In the genomic region with DNA sequence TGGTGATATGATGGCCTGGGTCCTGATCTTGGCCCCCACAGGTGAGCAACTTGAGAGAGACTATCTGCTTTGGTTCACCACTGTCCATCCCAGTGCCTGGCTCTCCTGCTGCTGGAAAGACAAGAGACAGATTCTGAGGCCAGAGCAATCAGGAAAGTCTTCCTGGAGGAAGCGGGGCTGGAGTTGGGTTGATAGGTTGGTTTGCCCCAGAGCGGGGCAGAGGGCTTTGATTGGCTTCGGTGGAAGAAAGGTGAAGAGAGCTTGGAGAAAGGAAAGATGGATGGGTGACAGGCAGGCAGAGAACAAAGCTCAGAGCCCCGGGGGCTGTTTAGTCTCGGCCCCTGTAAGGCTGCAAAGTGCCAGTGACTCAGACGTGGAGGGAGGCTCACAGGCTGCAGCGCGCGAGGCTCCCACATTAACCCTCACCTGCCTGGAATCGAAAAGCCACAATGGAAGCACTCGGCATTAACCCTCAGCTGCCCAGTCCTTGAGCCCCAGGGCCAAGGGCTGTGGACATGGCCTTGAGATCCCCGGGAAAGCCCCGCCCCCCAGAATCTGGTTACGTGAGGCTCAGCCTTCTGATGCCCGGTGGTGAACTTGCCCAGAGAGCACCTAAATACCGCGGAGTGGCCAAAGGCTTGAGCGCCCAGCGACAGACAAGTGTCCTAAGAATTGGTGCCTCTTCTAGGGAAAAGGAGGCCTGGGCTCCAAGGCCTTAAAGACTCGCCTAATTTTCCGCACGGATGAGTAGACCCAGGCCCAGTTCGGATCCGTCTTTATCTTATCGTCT, we compare ENCODE assay signal across 8 cellular contexts. TPM values are rescaled to one million over a fixed set of nuclear protein-coding genes. Genes with fewer than 3 reads are reported as not detected.
DNase-seq lines count a peak whose midpoint lies in the region; ATAC-seq and TF ChIP-seq lines count a peak whose summit lies in the region.

No MANE protein-coding gene starts in this region.

- H2AK5ac ChIP-seq in mesenchymal stem cell (ENCODE audit: low read length, severe bottlenecking): no peak overlapping the region

- WGBS in mesenchymal stem cell: 4% methylated on average over 25 of the region's 25 CpGs
- WGBS in urinary bladder: 13% methylated on average over 25 of the region's 25 CpGs

- no peak overlapping the region for H2AFZ ChIP-seq in mesenchymal stem cell (ENCODE audit: low read depth, low read length)

- H3K18ac ChIP-seq in mesenchymal stem cell (ENCODE audit: low read depth in 1 of 2, low read length in 2 of 2): no peak overlapping the region

- no peak for ATAC-seq in HG03108 (IDR thresholded peaks at IDR 0.05; ENCODE audit: unreplicated experiment)
- ATAC-seq in HG02938 (IDR thresholded peaks at IDR 0.05; ENCODE audit: unreplicated experiment): no peak
- ATAC-seq in HG03460 (IDR thresholded peaks at IDR 0.05; ENCODE audit: unreplicated experiment): no peak

- no peak overlapping the region for H2BK12ac ChIP-seq in mesenchymal stem cell (ENCODE audit: low read length in 2 of 2)

- H3K36me3 ChIP-seq in mesenchymal stem cell (ENCODE audit: control insufficient read depth in 1 of 2, insufficient read depth in 2 of 2, low read depth in 1 of 2, low read length in 2 of 2): no peaks in the 10 kb centered on the region
- H3K36me3 ChIP-seq in urinary bladder (ENCODE audit: insufficient read depth): no peaks in the 10 kb centered on the region

- H2BK5ac ChIP-seq in mesenchymal stem cell (ENCODE audit: low read depth, low read length, poor library complexity, severe bottlenecking): no peak overlapping the region

- H3K27me3 ChIP-seq in mesenchymal stem cell (ENCODE audit: control insufficient read depth in 1 of 2, insufficient read depth in 1 of 2, low read length in 2 of 2): peaks cover 0 to 6% of the 10 kb centered on the region in 2 experiments

- H3K4me1 ChIP-seq in mesenchymal stem cell (ENCODE audit: control insufficient read depth, insufficient read depth, low read depth, low read length) (peaks cover 16% of the 10 kb centered on the region), urinary bladder (ENCODE audit: insufficient read depth) (no peaks in the 10 kb centered on the region)

- H3K4ac ChIP-seq in mesenchymal stem cell (ENCODE audit: low read depth in 1 of 2, low read length in 2 of 2): no peak overlapping the region

- DNase-seq in ELR (ENCODE audit: low read depth): peak; percentile 85
- DNase-seq in NCI-H345 treated with DMSO at 0.1 percent for 48 hours (lab: John Stamatoyannopoulos, UW; ENCODE audit: unreplicated experiment): peak; percentile 31
- peak; percentile 79 for DNase-seq in coronary artery (ENCODE audit: low spot score)
- DNase-seq in mesenchymal stem cell: peak; percentile 78

- peak overlapping the region; percentile 80 to 92 for H3K27ac ChIP-seq in coronary artery
- no peak overlapping the region for H3K27ac ChIP-seq in mesenchymal stem cell (ENCODE audit: low read length, poor library complexity, severe bottlenecking)
- no peak overlapping the region for H3K27ac ChIP-seq in urinary bladder (ENCODE audit: low read depth)

- no peak overlapping the region for H4K91ac ChIP-seq in mesenchymal stem cell (ENCODE audit: low read length)

- H3K4me3 ChIP-seq in coronary artery (peak overlapping the region; percentile 94), mesenchymal stem cell (ENCODE audit: insufficient read depth in 1 of 2, low read depth in 1 of 2, low read length in 2 of 2) (peak overlapping the region; percentile 27 to 76), urinary bladder (ENCODE audit: low read depth, low read length) (peak overlapping the region; percentile 91)

- no peak for TF ChIP-seq CTCF in coronary artery (IDR thresholded peaks at IDR 0.05)

- H2BK120ac ChIP-seq in mesenchymal stem cell (ENCODE audit: low read depth, low read length): no peak overlapping the region

- H4K8ac ChIP-seq in mesenchymal stem cell (ENCODE audit: low read length): peak overlapping the region; percentile 19

- H3K4me2 ChIP-seq in mesenchymal stem cell (ENCODE audit: low read length, poor library complexity, severe bottlenecking): peak overlapping the region; percentile 88

- H3K9ac ChIP-seq in mesenchymal stem cell (ENCODE audit: low read length): peak overlapping the region; percentile 71

- no peak overlapping the region for H3K23ac ChIP-seq in mesenchymal stem cell (ENCODE audit: low read length in 2 of 2)

- no peak overlapping the region for H3K14ac ChIP-seq in mesenchymal stem cell (ENCODE audit: low read length in 2 of 2)

- no peak overlapping the region for H2BK15ac ChIP-seq in mesenchymal stem cell (ENCODE audit: low read depth, poor library complexity, severe bottlenecking)

- H3K79me1 ChIP-seq in mesenchymal stem cell (replicated peaks; ENCODE audit: low read length, poor library complexity, severe bottlenecking): peaks cover 18% of the 10 kb centered on the region

- no peaks in the 10 kb centered on the region for H3K9me3 ChIP-seq in mesenchymal stem cell (ENCODE audit: control insufficient read depth, low read length)

RNA-seq across cellular contexts. Expression of gene CPNE2, which starts 1.0 kb away (rescaled TPM):
- polyA plus RNA-seq in mesenchymal stem cell (2013, experiment 1 of 2): 37.6 TPM
- polyA plus RNA-seq in mesenchymal stem cell (2013, experiment 2 of 2): 39.4 TPM
- 24.6 TPM for total RNA-seq in urinary bladder
- polyA plus RNA-seq in urinary bladder: 43.0 TPM

Comparison
In these comparisons a context has a peak if more than half of its experiments do, and no peak if none do; other contexts are left out.
1. DNase-seq: peak in every context shown above with its lines; median percentile 85 in ELR; 79 in coronary artery; 78 in mesenchymal stem cell; 31 in NCI-H345 treated with DMSO at 0.1 percent for 48 hours.
2. H3K27ac ChIP-seq: peak in coronary artery (2 of 2); none in mesenchymal stem cell (single experiment) and urinary bladder (single experiment).
3. Peak in every context shown above with its lines, with median percentiles within 50 percentile points of each other: H3K4me3 ChIP-seq.